8 cellular contexts compared by ENCODE assay signal in genomic region chr2:6866239-6866745, GRCh38. TPM values are rescaled to one million over a fixed set of nuclear protein-coding genes. Genes with fewer than 3 reads are reported as not detected.
A peak's percentile ranks its signal among the peaks of the same experiment; 100 is the strongest.
DNase-seq lines count a peak whose midpoint lies in the region; ATAC-seq and TF ChIP-seq lines count a peak whose summit lies in the region.

No MANE protein-coding gene starts in this region.

- no peaks in the 10 kb centered on the region for H3K27me3 ChIP-seq in parathyroid adenoma (ENCODE audit: control insufficient read depth, insufficient read depth, low read length)

- H3K36me3 ChIP-seq in parathyroid adenoma (ENCODE audit: control insufficient read depth, insufficient read depth, low read length): no peaks in the 10 kb centered on the region

- intact Hi-C loops in activated T-helper 1 cell treated with anti-CD3 and anti-CD28 coated beads, Interleukin-12 subunit alpha, Interleukin-12 subunit beta, Interleukin-2, Interleukin-4 antibody, amounts not matched to agents 30 ng/mL and 10 ng/mL and 1 ng/mL, durations not matched to agents 14 hours and 24 hours and 36 hours (cut with micrococcal nuclease): loop anchor here (1.0 to 2.0 kb wide), 4 partner anchors 11 to 43 kb away; partner anchors contain the start of gene RSAD2

- peak overlapping the region; percentile 99 for H3K4me3 Mint-ChIP-seq in activated T-helper 1 cell treated with anti-CD3 and anti-CD28 coated beads, Interleukin-12 subunit alpha, Interleukin-12 subunit beta, Interleukin-2, Interleukin-4 antibody, amounts not matched to agents 30 ng/mL and 10 ng/mL and 1 ng/mL, durations not matched to agents 14 hours and 24 hours and 36 hours

- peak overlapping the region; percentile 96 for H2AFZ ChIP-seq in parathyroid adenoma

- H3K27ac ChIP-seq in parathyroid adenoma: peak overlapping the region; percentile 68

- ATAC-seq in GM18517 (IDR thresholded peaks at IDR 0.05; ENCODE audit: unreplicated experiment): peak; percentile 41
- peak; percentile 53 for ATAC-seq in HG03066 (IDR thresholded peaks at IDR 0.05; ENCODE audit: low read depth, unreplicated experiment)

- no peaks in the 10 kb centered on the region for H3K9me3 ChIP-seq in parathyroid adenoma (ENCODE audit: control insufficient read depth, low read length)

- H3K79me2 ChIP-seq in parathyroid adenoma: no peaks in the 10 kb centered on the region

- H3K4me1 Mint-ChIP-seq in activated T-helper 1 cell treated with anti-CD3 and anti-CD28 coated beads, Interleukin-12 subunit alpha, Interleukin-12 subunit beta, Interleukin-2, Interleukin-4 antibody, amounts not matched to agents 30 ng/mL and 10 ng/mL and 1 ng/mL, durations not matched to agents 14 hours and 24 hours and 36 hours (ENCODE audit: low read depth): peaks cover 54% of the 10 kb centered on the region

- H3K27ac Mint-ChIP-seq in activated T-helper 1 cell treated with anti-CD3 and anti-CD28 coated beads, Interleukin-12 subunit alpha, Interleukin-12 subunit beta, Interleukin-2, Interleukin-4 antibody, amounts not matched to agents 30 ng/mL and 10 ng/mL and 1 ng/mL, durations not matched to agents 14 hours and 24 hours and 36 hours: peak overlapping the region; percentile 99

- H3K4me3 ChIP-seq in parathyroid adenoma (ENCODE audit: low read depth, low read length): peak overlapping the region; percentile 76

- DNase-seq in Ammon's horn (ENCODE audit: low spot score) (peak; percentile 70), NCI-H2196 treated with DMSO at 0.1 percent for 48 hours (lab: John Stamatoyannopoulos, UW; ENCODE audit: unreplicated experiment) (peak; percentile 57), germinal center (ENCODE audit: low spot score) (peak; percentile 45), NCI-H1436 (lab: John Stamatoyannopoulos, UW) (no peak)
- DNase-seq in activated T-helper 1 cell treated with anti-CD3 and anti-CD28 coated beads, Interleukin-12 subunit alpha, Interleukin-12 subunit beta, Interleukin-2, Interleukin-4 antibody, amounts not matched to agents 30 ng/mL and 10 ng/mL and 1 ng/mL, durations not matched to agents 14 hours and 24 hours and 36 hours (ENCODE audit: low spot score): peak; percentile 26

- H3K36me3 Mint-ChIP-seq in activated T-helper 1 cell treated with anti-CD3 and anti-CD28 coated beads, Interleukin-12 subunit alpha, Interleukin-12 subunit beta, Interleukin-2, Interleukin-4 antibody, amounts not matched to agents 30 ng/mL and 10 ng/mL and 1 ng/mL, durations not matched to agents 14 hours and 24 hours and 36 hours (ENCODE audit: low read depth): peaks cover 19% of the 10 kb centered on the region

- peak overlapping the region; percentile 93 for H3K4me2 ChIP-seq in parathyroid adenoma (ENCODE audit: low read length)

- H3K4me1 ChIP-seq in parathyroid adenoma: no peaks in the 10 kb centered on the region

- TF ChIP-seq CTCF in parathyroid adenoma (IDR thresholded peaks at IDR 0.05): peak; percentile 57

- peaks cover 9% of the 10 kb centered on the region for H3K9me3 Mint-ChIP-seq in activated T-helper 1 cell treated with anti-CD3 and anti-CD28 coated beads, Interleukin-12 subunit alpha, Interleukin-12 subunit beta, Interleukin-2, Interleukin-4 antibody, amounts not matched to agents 30 ng/mL and 10 ng/mL and 1 ng/mL, durations not matched to agents 14 hours and 24 hours and 36 hours

- H3K9ac ChIP-seq in parathyroid adenoma: no peak overlapping the region

- no peaks in the 10 kb centered on the region for H3K27me3 Mint-ChIP-seq in activated T-helper 1 cell treated with anti-CD3 and anti-CD28 coated beads, Interleukin-12 subunit alpha, Interleukin-12 subunit beta, Interleukin-2, Interleukin-4 antibody, amounts not matched to agents 30 ng/mL and 10 ng/mL and 1 ng/mL, durations not matched to agents 14 hours and 24 hours and 36 hours (ENCODE audit: insufficient read depth)

RNA-seq across cellular contexts. Expression of gene CMPK2, which starts 0.6 kb away (rescaled TPM):
- total RNA-seq in activated T-helper 1 cell treated with anti-CD3 and anti-CD28 coated beads, Interleukin-12 subunit alpha, Interleukin-12 subunit beta, Interleukin-2, Interleukin-4 antibody, amounts not matched to agents 30 ng/mL and 10 ng/mL and 1 ng/mL, durations not matched to agents 14 hours and 24 hours and 36 hours: 4.1 and 7.4 TPM in 2 replicates

RNA-seq across cellular contexts. Expression of gene RSAD2, which starts 11.3 kb away (rescaled TPM):
- total RNA-seq in activated T-helper 1 cell treated with anti-CD3 and anti-CD28 coated beads, Interleukin-12 subunit alpha, Interleukin-12 subunit beta, Interleukin-2, Interleukin-4 antibody, amounts not matched to agents 30 ng/mL and 10 ng/mL and 1 ng/mL, durations not matched to agents 14 hours and 24 hours and 36 hours: 2.2 and 2.4 TPM in 2 replicates

RNA-seq across cellular contexts. Expression of gene RNF144A, which starts 50.9 kb away (rescaled TPM):
- total RNA-seq in activated T-helper 1 cell treated with anti-CD3 and anti-CD28 coated beads, Interleukin-12 subunit alpha, Interleukin-12 subunit beta, Interleukin-2, Interleukin-4 antibody, amounts not matched to agents 30 ng/mL and 10 ng/mL and 1 ng/mL, durations not matched to agents 14 hours and 24 hours and 36 hours: 14.4 and 16.6 TPM in 2 replicates
